ENCODE assay signal across 20 cellular contexts in genomic region chr12:57767876-57768275, GRCh38. TPM values are rescaled to one million over a fixed set of nuclear protein-coding genes. Genes with fewer than 3 reads are reported as not detected.
"Had no signal": no experiment of that assay in that cellular context is flagged by ENCODE, and none has a peak within 500 bp of the region (broad histone marks: within the 10 kb centered on the region; RNA-seq: fewer than 3 reads in every experiment).

No MANE protein-coding gene starts in this region.

- H3K9me3 Mint-ChIP-seq: naive thymus-derived CD4-positive, alpha-beta T cell; natural killer cell treated with Interleukin-12 subunit alpha and Interleukin-12 subunit beta and Interleukin-15 and Interleukin-18, amount 100 ng/mL, for 72 hours; stimulated activated naive CD8-positive, alpha-beta T cell treated with anti-CD3 and anti-CD28 coated beads, Interleukin-15, Interleukin-2, amounts not matched to agents 100 ng/mL and 50 ng/mL, for 24 hours; type B pancreatic cell had no signal

- H3K27ac Mint-ChIP-seq: naive thymus-derived CD4-positive, alpha-beta T cell; natural killer cell treated with Interleukin-12 subunit alpha and Interleukin-12 subunit beta and Interleukin-15 and Interleukin-18, amount 100 ng/mL, for 72 hours; progenitor cell of endocrine pancreas; stimulated activated naive CD8-positive, alpha-beta T cell treated with anti-CD3 and anti-CD28 coated beads, Interleukin-15, Interleukin-2, amounts not matched to agents 100 ng/mL and 50 ng/mL, for 24 hours; type B pancreatic cell had no signal

- DNase-seq: hippocampal formation; left ventricle myocardium inferior; mesendoderm; midbrain; mucosa of descending colon; naive thymus-derived CD4-positive, alpha-beta T cell; ovary; right lobe of liver; stimulated activated CD4-positive, alpha-beta T cell treated with anti-CD3 and anti-CD28 coated beads, Interleukin-2, amount 100 ng/mL, for 24 hours; stimulated activated CD4-positive, alpha-beta T cell treated with anti-CD3 and anti-CD28 coated beads, Interleukin-4, amount 100 ng/mL, for 1 hour; stimulated activated naive CD4-positive, alpha-beta T cell; uterus had no signal

- H3K36me3 Mint-ChIP-seq: natural killer cell treated with Interleukin-12 subunit alpha and Interleukin-12 subunit beta and Interleukin-15 and Interleukin-18, amount 100 ng/mL, for 72 hours had no signal

- H3K27ac ChIP-seq: left ventricle myocardium inferior, ovary, right atrium auricular region, right lobe of liver, suprapubic skin, thoracic aorta, tibial nerve, uterus had no signal

- ATAC-seq: mucosa of descending colon; naive thymus-derived CD4-positive, alpha-beta T cell; natural killer cell treated with Interleukin-12 subunit alpha and Interleukin-12 subunit beta and Interleukin-15 and Interleukin-18, amount 100 ng/mL, for 72 hours; right lobe of liver had no signal

- H3K4me3 Mint-ChIP-seq: natural killer cell treated with Interleukin-12 subunit alpha and Interleukin-12 subunit beta and Interleukin-15 and Interleukin-18, amount 100 ng/mL, for 72 hours; stimulated activated naive CD8-positive, alpha-beta T cell treated with anti-CD3 and anti-CD28 coated beads, Interleukin-15, Interleukin-2, amounts not matched to agents 100 ng/mL and 50 ng/mL, for 24 hours; type B pancreatic cell had no signal

RNA-seq across cellular contexts. Expression of gene CYP27B1, which starts 1.0 kb away (rescaled TPM):
- total RNA-seq: left ventricle myocardium inferior had no signal
